Comparison of ENCODE assay signal across 8 cellular contexts in the genomic region with DNA sequence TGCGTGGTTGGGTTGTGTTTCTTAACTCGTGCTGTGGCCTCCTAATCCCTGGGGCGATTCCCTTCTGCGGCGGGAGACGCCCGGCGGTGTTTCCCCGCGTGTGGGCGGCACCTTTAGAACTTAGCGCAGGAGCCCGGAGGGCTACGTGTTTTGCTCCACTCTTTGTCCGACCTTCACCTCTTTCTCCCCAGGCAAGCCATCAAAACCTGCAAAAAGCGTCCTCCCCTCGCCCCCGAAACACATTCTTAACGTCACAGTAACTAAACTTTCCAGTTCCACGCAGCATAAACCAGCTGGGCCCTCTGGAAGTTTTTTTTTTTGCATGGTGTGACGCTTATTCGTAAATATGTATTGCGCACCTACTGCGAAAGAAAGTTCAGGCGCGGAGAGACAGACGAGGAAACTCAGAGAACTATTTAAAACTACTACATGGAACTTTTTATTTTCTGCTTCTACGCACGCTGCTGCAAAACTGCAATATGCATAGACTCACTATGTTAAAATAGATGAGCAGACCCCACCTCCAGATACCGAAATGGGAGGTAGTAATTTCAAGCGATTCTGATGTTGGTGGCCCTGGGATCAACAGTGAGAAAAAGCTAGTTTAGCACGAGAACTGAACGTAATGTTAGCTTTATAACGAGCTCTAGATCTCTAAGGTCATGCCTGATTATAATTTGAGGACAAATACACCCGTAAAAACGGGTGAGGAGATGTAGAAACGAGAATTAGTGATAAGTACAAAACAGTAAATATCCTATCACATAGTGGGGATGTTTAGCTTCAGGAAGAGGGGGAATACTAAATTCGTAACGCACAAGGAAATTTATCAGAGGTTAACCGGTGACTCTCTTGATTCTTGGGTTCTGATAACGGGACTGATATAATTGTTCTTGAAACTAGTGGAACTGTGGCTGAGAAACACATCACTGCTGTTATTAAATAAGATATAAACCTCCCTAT. TPM values are rescaled to one million over a fixed set of nuclear protein-coding genes. Genes with fewer than 3 reads are reported as not detected.
DNase-seq lines count a peak whose midpoint lies in the region; ATAC-seq lines count a peak whose summit lies in the region.

No MANE protein-coding gene starts in this region.

- H3K4me3 Mint-ChIP-seq in CD8-positive, alpha-beta memory T cell = peak overlapping the region; percentile 93 to 98 (median 93)
- peak overlapping the region; percentile 97 for H3K4me3 Mint-ChIP-seq in T-helper 17 cell
- H3K4me3 Mint-ChIP-seq in dendritic cell treated with granulocyte-macrophage colony-stimulating factor and Interleukin-4, amounts not matched to agents 40 ng/mL and 50 ng/mL, for 4 days = peak overlapping the region; percentile 97
- peak overlapping the region; percentile 89 for H3K4me3 Mint-ChIP-seq in stimulated activated naive B cell treated with anti-CD40 and anti-IgM and Interleukin-4, amounts not matched to agents 10 μg/mL and 1 μg/mL and 100 μg/mL, for 72 hours

- peak overlapping the region; percentile 99 for H3K9ac ChIP-seq in mesenchymal stem cell (ENCODE audit: low read length)

- H3K27me3 ChIP-seq in CD8-positive, alpha-beta memory T cell (ENCODE audit: insufficient read depth, low read length, poor library complexity, severe bottlenecking) = no peaks in the 10 kb centered on the region
- peaks cover 0 to 4% of the 10 kb centered on the region in 2 experiments for H3K27me3 ChIP-seq in mesenchymal stem cell (ENCODE audit: control insufficient read depth in 1 of 2, insufficient read depth in 1 of 2, low read length in 2 of 2)

- H3K4me3 ChIP-seq in CD8-positive, alpha-beta memory T cell (ENCODE audit: low read length) = peak overlapping the region; percentile 73
- peak overlapping the region; percentile 85 to 100 for H3K4me3 ChIP-seq in mesenchymal stem cell (ENCODE audit: insufficient read depth in 1 of 2, low read depth in 1 of 2, low read length in 2 of 2)

- H3K18ac ChIP-seq in mesenchymal stem cell (ENCODE audit: low read depth in 1 of 2, low read length in 2 of 2) = peak overlapping the region; percentile 73 to 99

- H3K9me3 Mint-ChIP-seq in CD8-positive, alpha-beta memory T cell = no peaks in the 10 kb centered on the region
- no peaks in the 10 kb centered on the region for H3K9me3 Mint-ChIP-seq in dendritic cell treated with granulocyte-macrophage colony-stimulating factor and Interleukin-4, amounts not matched to agents 40 ng/mL and 50 ng/mL, for 4 days
- no peaks in the 10 kb centered on the region for H3K9me3 Mint-ChIP-seq in stimulated activated naive B cell treated with anti-CD40 and anti-IgM and Interleukin-4, amounts not matched to agents 10 μg/mL and 1 μg/mL and 100 μg/mL, for 72 hours

- no peak overlapping the region for H2BK12ac ChIP-seq in mesenchymal stem cell (ENCODE audit: low read length in 2 of 2)

- peak overlapping the region; percentile 21 for H2BK120ac ChIP-seq in mesenchymal stem cell (ENCODE audit: low read depth, low read length)

- intact Hi-C loops in dendritic cell treated with granulocyte-macrophage colony-stimulating factor and Interleukin-4, amounts not matched to agents 40 ng/mL and 50 ng/mL, for 4 days (cut with micrococcal nuclease) = loop anchor here (1.0 to 5.0 kb wide), 4 partner anchors 34 to 514 kb away; a partner anchor contains a TSS

- H3K4me1 ChIP-seq in CD8-positive, alpha-beta memory T cell (ENCODE audit: insufficient read depth, low read length) = peaks cover 33% of the 10 kb centered on the region
- H3K4me1 ChIP-seq in mesenchymal stem cell (ENCODE audit: control insufficient read depth, insufficient read depth, low read depth, low read length) = no peaks in the 10 kb centered on the region

- no peak overlapping the region for H3K23ac ChIP-seq in mesenchymal stem cell (ENCODE audit: low read length in 2 of 2)

- H2AFZ ChIP-seq in mesenchymal stem cell (ENCODE audit: low read depth, low read length) = peak overlapping the region; percentile 98

- H2BK15ac ChIP-seq in mesenchymal stem cell (ENCODE audit: low read depth, poor library complexity, severe bottlenecking) = no peak overlapping the region

- H4K8ac ChIP-seq in mesenchymal stem cell (ENCODE audit: low read length) = peak overlapping the region; percentile 94

- H3K27ac ChIP-seq in CD8-positive, alpha-beta memory T cell (ENCODE audit: low read depth, low read length) = peak overlapping the region; percentile 99
- H3K27ac ChIP-seq in mesenchymal stem cell (ENCODE audit: low read length, poor library complexity, severe bottlenecking) = no peak overlapping the region

- H3K4me1 Mint-ChIP-seq in CD8-positive, alpha-beta memory T cell = peaks cover 36 to 59% (median 50%) of the 10 kb centered on the region in 3 donors
- H3K4me1 Mint-ChIP-seq in T-helper 17 cell = peaks cover 36% of the 10 kb centered on the region
- peaks cover 23% of the 10 kb centered on the region for H3K4me1 Mint-ChIP-seq in dendritic cell treated with granulocyte-macrophage colony-stimulating factor and Interleukin-4, amounts not matched to agents 40 ng/mL and 50 ng/mL, for 4 days (ENCODE audit: low read depth)
- H3K4me1 Mint-ChIP-seq in stimulated activated naive B cell treated with anti-CD40 and anti-IgM and Interleukin-4, amounts not matched to agents 10 μg/mL and 1 μg/mL and 100 μg/mL, for 72 hours = peaks cover 24 to 34% of the 10 kb centered on the region in 2 donors

- peaks cover 0 to 23% (median 3%) of the 10 kb centered on the region in 3 donors for H3K36me3 Mint-ChIP-seq in CD8-positive, alpha-beta memory T cell
- H3K36me3 Mint-ChIP-seq in T-helper 17 cell (ENCODE audit: low read depth) = peaks cover 3% of the 10 kb centered on the region
- peaks cover 12% of the 10 kb centered on the region for H3K36me3 Mint-ChIP-seq in dendritic cell treated with granulocyte-macrophage colony-stimulating factor and Interleukin-4, amounts not matched to agents 40 ng/mL and 50 ng/mL, for 4 days (ENCODE audit: low read depth)
- H3K36me3 Mint-ChIP-seq in stimulated activated naive B cell treated with anti-CD40 and anti-IgM and Interleukin-4, amounts not matched to agents 10 μg/mL and 1 μg/mL and 100 μg/mL, for 72 hours = peaks cover 3% of the 10 kb centered on the region in 2 donors

- CTCF ChIA-PET in CD8-positive, alpha-beta memory T cell (lab: Charles Lee) = no interaction called here

- H2AK5ac ChIP-seq in mesenchymal stem cell (ENCODE audit: low read length, severe bottlenecking) = no peak overlapping the region

- peaks cover 4 to 8% of the 10 kb centered on the region in 2 donors for H3K27me3 Mint-ChIP-seq in CD8-positive, alpha-beta memory T cell
- peaks cover 9% of the 10 kb centered on the region for H3K27me3 Mint-ChIP-seq in T-helper 17 cell
- peaks cover 12% of the 10 kb centered on the region for H3K27me3 Mint-ChIP-seq in dendritic cell treated with granulocyte-macrophage colony-stimulating factor and Interleukin-4, amounts not matched to agents 40 ng/mL and 50 ng/mL, for 4 days
- H3K27me3 Mint-ChIP-seq in stimulated activated naive B cell treated with anti-CD40 and anti-IgM and Interleukin-4, amounts not matched to agents 10 μg/mL and 1 μg/mL and 100 μg/mL, for 72 hours = peaks cover 0 to 10% of the 10 kb centered on the region in 2 donors

- no peaks in the 10 kb centered on the region for H3K9me3 ChIP-seq in CD8-positive, alpha-beta memory T cell (ENCODE audit: low read length)
- no peaks in the 10 kb centered on the region for H3K9me3 ChIP-seq in T-helper 17 cell (ENCODE audit: control insufficient read depth, low read length, poor library complexity, severe bottlenecking)
- H3K9me3 ChIP-seq in mesenchymal stem cell (ENCODE audit: control insufficient read depth, low read length) = no peaks in the 10 kb centered on the region

- H3K14ac ChIP-seq in mesenchymal stem cell (ENCODE audit: low read length in 2 of 2) = peak overlapping the region in 1 of 2 experiments; percentile 80

- WGBS in mesenchymal stem cell = 3% methylated on average over 36 of the region's 41 CpGs

- DNase-seq in CD8-positive, alpha-beta memory T cell = peak in 2 of 5 donors; percentile 50 to 66
- DNase-seq in T-helper 17 cell = peak; percentile 57 to 68 (median 66)
- DNase-seq in mesenchymal stem cell = peak; percentile 71
- peak; percentile 80 for DNase-seq in stimulated activated naive B cell treated with anti-CD40 and anti-IgM and Interleukin-4, amounts not matched to agents 10 μg/mL and 1 μg/mL and 100 μg/mL, for 72 hours
- no peak for DNase-seq in islet precursor cell

- H3K36me3 ChIP-seq in CD8-positive, alpha-beta memory T cell (ENCODE audit: insufficient read depth, low read length) = no peaks in the 10 kb centered on the region
- peaks cover 2 to 4% of the 10 kb centered on the region in 2 experiments for H3K36me3 ChIP-seq in mesenchymal stem cell (ENCODE audit: control insufficient read depth in 1 of 2, insufficient read depth in 2 of 2, low read depth in 1 of 2, low read length in 2 of 2)

- peaks cover 13% of the 10 kb centered on the region for H3K79me1 ChIP-seq in mesenchymal stem cell (replicated peaks; ENCODE audit: low read length, poor library complexity, severe bottlenecking)

- H4K91ac ChIP-seq in mesenchymal stem cell (ENCODE audit: low read length) = peak overlapping the region; percentile 87

- ATAC-seq in GM19397 (IDR thresholded peaks at IDR 0.05; ENCODE audit: unreplicated experiment) (peak; percentile 28), HG03457 (IDR thresholded peaks at IDR 0.05; ENCODE audit: unreplicated experiment) (peak; percentile 31), T-helper 17 cell (peak; percentile 70)
- ATAC-seq in stimulated activated naive B cell treated with anti-CD40 and anti-IgM and Interleukin-4, amounts not matched to agents 10 μg/mL and 1 μg/mL and 100 μg/mL, for 72 hours (replicated peaks) = peak; percentile 16 to 17

- POLR2A ChIA-PET in CD8-positive, alpha-beta memory T cell (lab: Charles Lee) = interaction anchor here (1.0 kb wide), 1 partner anchor 191 kb away, joined by 4 read pairs; a partner anchor contains a TSS

- no peak overlapping the region for H2BK5ac ChIP-seq in mesenchymal stem cell (ENCODE audit: low read depth, low read length, poor library complexity, severe bottlenecking)

- peak overlapping the region; percentile 37 to 79 for H3K4ac ChIP-seq in mesenchymal stem cell (ENCODE audit: low read depth in 1 of 2, low read length in 2 of 2)

- H3K4me2 ChIP-seq in mesenchymal stem cell (ENCODE audit: low read length, poor library complexity, severe bottlenecking) = peak overlapping the region; percentile 60

- H3K27ac Mint-ChIP-seq in CD8-positive, alpha-beta memory T cell = peak overlapping the region; percentile 95 to 99 (median 97)
- H3K27ac Mint-ChIP-seq in T-helper 17 cell = peak overlapping the region; percentile 99
- H3K27ac Mint-ChIP-seq in dendritic cell treated with granulocyte-macrophage colony-stimulating factor and Interleukin-4, amounts not matched to agents 40 ng/mL and 50 ng/mL, for 4 days = peak overlapping the region; percentile 96
- peak overlapping the region; percentile 95 for H3K27ac Mint-ChIP-seq in stimulated activated naive B cell treated with anti-CD40 and anti-IgM and Interleukin-4, amounts not matched to agents 10 μg/mL and 1 μg/mL and 100 μg/mL, for 72 hours

RNA-seq across cellular contexts. Expression of a gene that starts 0.9 kb away (rescaled TPM):
- 10 to 100 TPM; 48.0 to 52.8 TPM for total RNA-seq in CD8-positive, alpha-beta memory T cell
- polyA plus RNA-seq in CD8-positive, alpha-beta memory T cell = 21.1 TPM
- 10 to 100 TPM; 45.8 to 52.0 TPM for total RNA-seq in T-helper 17 cell
- polyA plus RNA-seq in mesenchymal stem cell (2013, experiment 1 of 2) = 7.8 TPM
- 7.5 TPM for polyA plus RNA-seq in mesenchymal stem cell (2013, experiment 2 of 2)

Comparison
In these comparisons a context has a peak if more than half of its experiments do, and no peak if none do; other contexts are left out.
1. ATAC-seq: peak in every context shown above with its lines; median percentile 70 in T-helper 17 cell; 31 in HG03457; 28 in GM19397; 16 in stimulated activated naive B cell treated with anti-CD40 and anti-IgM and Interleukin-4, amounts not matched to agents 10 μg/mL and 1 μg/mL and 100 μg/mL, for 72 hours.